ENCODE assay signal across 18 cellular contexts in the genomic region with DNA sequence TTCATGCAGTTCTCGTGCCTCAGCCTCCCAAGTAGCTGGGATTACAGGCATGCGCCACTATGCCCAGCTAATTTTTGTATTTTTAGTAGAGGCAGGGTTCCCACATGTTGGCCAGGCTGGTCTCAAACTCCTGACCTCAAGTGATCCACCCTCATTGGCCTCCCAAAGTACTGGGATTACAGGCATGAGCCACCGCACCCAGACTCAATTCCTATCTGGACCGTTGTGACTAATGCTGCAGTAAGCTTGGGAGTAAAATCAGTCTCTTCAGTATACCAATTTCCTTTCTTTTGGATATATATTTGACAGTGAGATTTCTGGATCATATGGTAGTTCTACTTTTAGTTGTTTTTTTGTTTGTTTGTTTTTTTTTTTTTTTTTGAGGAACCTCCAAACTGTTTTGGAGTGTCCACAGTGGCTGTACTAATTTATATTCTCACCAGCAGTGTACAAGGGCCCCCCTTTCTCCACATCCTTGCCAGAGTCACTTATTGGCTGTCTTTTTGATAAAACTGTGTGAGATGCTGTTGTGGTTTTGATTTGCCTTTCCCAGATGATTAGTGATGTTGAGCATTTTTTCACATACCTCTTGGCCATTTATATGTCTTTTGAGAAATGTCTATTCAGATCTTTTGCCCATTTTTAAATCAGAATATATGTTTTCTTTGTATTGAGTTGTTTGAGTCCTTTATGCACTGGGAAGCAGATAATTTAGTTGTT.
"Had no signal": no experiment of that assay in that cellular context is flagged by ENCODE, and none has a peak within 500 bp of the region (broad histone marks: within the 10 kb centered on the region; RNA-seq: fewer than 3 reads in every experiment).

No MANE protein-coding gene starts in this region.

- H3K36me3 ChIP-seq: ascending aorta, gastroesophageal sphincter, heart left ventricle, left lung, thoracic aorta, upper lobe of left lung had no signal

- H3K9me3 ChIP-seq: ascending aorta, gastroesophageal sphincter, heart left ventricle, left lung, thoracic aorta, upper lobe of left lung had no signal

- ATAC-seq: activated T-cell treated with anti-CD3 and anti-CD28 coated beads, Interleukin-2, amount 50 U/mL, for 72 hours; gastroesophageal sphincter; heart left ventricle; left lung had no signal

- H3K27ac ChIP-seq: ascending aorta, epithelial cell of prostate, gastroesophageal sphincter, heart left ventricle, left lung, thoracic aorta, upper lobe of left lung had no signal

- DNase-seq: activated CD4-positive, CD25-positive, alpha-beta regulatory T cell treated with anti-CD3 and anti-CD28 coated beads, Interleukin-2, amount 50 U/mL, for 72 hours; activated CD8-positive, alpha-beta memory T cell treated with anti-CD3 and anti-CD28 coated beads for 24 hours; activated CD8-positive, alpha-beta memory T cell treated with anti-CD3 and anti-CD28 coated beads, Interleukin-2, amount 50 U/mL, for 48 hours; activated effector memory CD4-positive, alpha-beta T cell treated with anti-CD3 and anti-CD28 coated beads, Interleukin-2, amount 50 U/mL, for 16 hours; activated naive CD4-positive, alpha-beta T cell treated with anti-CD3 and anti-CD28 coated beads, Interleukin-2, amount 50 U/mL, for 16 hours; activated T-cell treated with anti-CD3 and anti-CD28 coated beads, Interleukin-2, amount 50 U/mL, for 72 hours; endodermal cell; heart left ventricle; left lung; midbrain; nucleus accumbens; retina; upper lobe of left lung had no signal

- H3K9me3 Mint-ChIP-seq: activated T-cell treated with anti-CD3 and anti-CD28 coated beads, Interleukin-2, amount 50 U/mL, for 72 hours; endodermal cell; nephron had no signal

- H3K4me3 Mint-ChIP-seq: activated T-cell treated with anti-CD3 and anti-CD28 coated beads, Interleukin-2, amount 50 U/mL, for 72 hours; endodermal cell; nephron had no signal

- H3K27me3 ChIP-seq: ascending aorta, gastroesophageal sphincter, heart left ventricle, left lung, upper lobe of left lung had no signal

- H3K27ac Mint-ChIP-seq: activated T-cell treated with anti-CD3 and anti-CD28 coated beads, Interleukin-2, amount 50 U/mL, for 72 hours; endodermal cell; nephron had no signal

- H3K4me3 ChIP-seq: ascending aorta, gastroesophageal sphincter, heart left ventricle, left lung, thoracic aorta, upper lobe of left lung had no signal
